ENCODE assay signal across 1 cellular context in genomic region chr13:80312967-80313366, GRCh38.
TF ChIP-seq lines count a peak whose summit lies in the region.

No MANE protein-coding gene starts in this region.

TF ChIP-seq in H1, 55 proteins besides CTCF, POLR2A, EP300 and RAD21 (continued from another document):
- no peak for TF ChIP-seq CHD7 (IDR thresholded peaks at IDR 0.05; ENCODE audit: insufficient replicate concordance, low read length)
- TF ChIP-seq CHD2 (IDR thresholded peaks at IDR 0.05; ENCODE audit: low read length): no peak
- TF ChIP-seq RXRA (IDR thresholded peaks at IDR 0.05; ENCODE audit: insufficient read depth, low read depth, low read length): no peak
- no peak for TF ChIP-seq TEAD4 (IDR thresholded peaks at IDR 0.05; ENCODE audit: low read depth, low read length)
- no peak for TF ChIP-seq NANOG (IDR thresholded peaks at IDR 0.05; ENCODE audit: insufficient read depth, low read depth, low read length, poor library complexity, severe bottlenecking)
- TF ChIP-seq ATF2 (IDR thresholded peaks at IDR 0.05; ENCODE audit: low read length): no peak
- no peak for TF ChIP-seq RFX5 (IDR thresholded peaks at IDR 0.05; ENCODE audit: borderline replicate concordance, low read depth, low read length)
- TF ChIP-seq SIN3A (conservative IDR thresholded peaks at IDR 0.05 in 1 of 2, IDR thresholded peaks at IDR 0.05 in 1 of 2; ENCODE audit: low read depth in 1 of 2, low read length in 2 of 2): no peak
